Comparison of ENCODE assay signal across 8 cellular contexts in the genomic region with DNA sequence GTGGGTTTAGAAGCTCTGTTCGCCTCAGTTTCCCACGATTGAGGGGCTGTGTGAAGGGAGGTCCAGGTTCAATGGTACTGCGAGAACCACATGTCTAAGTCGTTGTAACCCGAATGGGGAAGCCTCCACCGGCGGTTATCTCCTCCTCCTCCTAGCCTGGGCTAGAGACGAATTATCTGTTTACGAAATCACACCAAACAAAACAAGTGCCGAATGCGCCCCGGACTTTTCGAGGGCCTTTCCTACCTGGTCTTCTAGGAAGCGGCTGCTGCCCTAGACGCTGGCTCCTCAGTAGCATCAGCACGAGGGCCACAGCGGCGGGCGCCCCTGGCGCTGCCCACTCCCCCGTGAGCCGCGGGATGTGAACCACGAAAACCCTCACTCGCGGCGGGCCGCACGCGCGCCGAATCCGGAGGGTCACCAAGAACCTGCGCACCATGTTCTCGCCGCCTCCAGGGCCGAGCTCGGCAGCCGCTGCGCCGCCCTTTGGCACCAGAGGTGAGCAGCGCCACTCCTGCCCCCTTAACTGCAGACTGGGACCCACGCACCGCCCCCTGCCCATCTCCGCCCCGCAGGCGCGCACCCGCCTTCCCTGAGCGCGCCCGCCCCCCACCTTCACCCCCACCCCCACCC. TPM values are rescaled to one million over a fixed set of nuclear protein-coding genes. Genes with fewer than 3 reads are reported as not detected.
DNase-seq lines count a peak whose midpoint lies in the region; ATAC-seq and TF ChIP-seq lines count a peak whose summit lies in the region.

Gene CDKN2A, minus strand, starts transcription at position 500 of the 633 bp plus-strand sequence.

- TF ChIP-seq CTCF in activated CD8-positive, alpha-beta T cell treated with anti-CD3 and anti-CD28 coated beads for 36 hours (IDR thresholded peaks at IDR 0.05), result no peak
- TF ChIP-seq CTCF in fibroblast of lung (conservative IDR thresholded peaks at IDR 0.05 in 1 of 2, IDR thresholded peaks at IDR 0.05 in 1 of 2; ENCODE audit: low read depth in 1 of 2, low read length in 2 of 2) (no peak), neural progenitor cell (IDR thresholded peaks at IDR 0.05) (peak; percentile 15)

- H3K4me2 ChIP-seq in fibroblast of lung (ENCODE audit: extremely low read depth, insufficient read depth, low read length), result peak within 1 kb of the TSS; percentile 90
- peak within 1 kb of the TSS; percentile 95 for H3K4me2 ChIP-seq in neural progenitor cell

- H3K4me1 ChIP-seq in fibroblast of lung (ENCODE audit: control insufficient read depth, extremely low read depth, insufficient read depth, low read length), result peaks cover 4% of the 10 kb centered on the region
- peaks cover 6% of the 10 kb centered on the region for H3K4me1 ChIP-seq in neural progenitor cell

- peaks cover 33% of the 10 kb centered on the region for H3K79me2 ChIP-seq in fibroblast of lung (ENCODE audit: control insufficient read depth, insufficient read depth, low read length)
- H3K79me2 ChIP-seq in neural progenitor cell (ENCODE audit: low read depth), result no peaks in the 10 kb centered on the region

- H3K4me1 Mint-ChIP-seq in activated CD8-positive, alpha-beta T cell treated with anti-CD3 and anti-CD28 coated beads for 36 hours (ENCODE audit: low read depth), result peaks cover 13% of the 10 kb centered on the region
- peaks cover 18% of the 10 kb centered on the region for H3K4me1 Mint-ChIP-seq in neural progenitor cell

- intact Hi-C loops in Right ventricle myocardium inferior (cut with DNase I), result no loop called here
- intact Hi-C loops in cardiac septum (cut with DNase I), result no loop called here
- intact Hi-C loops in activated CD8-positive, alpha-beta T cell treated with anti-CD3 and anti-CD28 coated beads for 36 hours (cut with micrococcal nuclease), result no loop called here

- ATAC-seq in Right ventricle myocardium inferior, result peak; percentile 26
- ATAC-seq in HG02840 (IDR thresholded peaks at IDR 0.05; ENCODE audit: low FRiP score, unreplicated experiment), result peak; percentile 37
- peak; percentile 60 for ATAC-seq in activated CD8-positive, alpha-beta T cell treated with anti-CD3 and anti-CD28 coated beads for 36 hours

- H3K36me3 ChIP-seq in fibroblast of lung (ENCODE audit: control insufficient read depth, insufficient read depth, low read length) (no peaks in the 10 kb centered on the region), neural progenitor cell (no peaks in the 10 kb centered on the region)

- no peaks in the 10 kb centered on the region for H4K20me1 ChIP-seq in fibroblast of lung (ENCODE audit: control insufficient read depth, extremely low read depth, insufficient read depth, low read length)
- peaks cover 80% of the 10 kb centered on the region for H4K20me1 ChIP-seq in neural progenitor cell (ENCODE audit: low read depth)

- H2AFZ ChIP-seq in fibroblast of lung (ENCODE audit: low read length), result peak within 1 kb of the TSS; percentile 96
- peak within 1 kb of the TSS; percentile 60 for H2AFZ ChIP-seq in neural progenitor cell (replicated peaks)

- H3K9me3 Mint-ChIP-seq in activated CD8-positive, alpha-beta T cell treated with anti-CD3 and anti-CD28 coated beads for 36 hours, result no peaks in the 10 kb centered on the region
- H3K9me3 Mint-ChIP-seq in neural progenitor cell, result peaks cover 3% of the 10 kb centered on the region

- DNase-seq in Right ventricle myocardium inferior (ENCODE audit: missing footprints) (peak; percentile 74), cardiac septum (ENCODE audit: low spot score) (no peak), NCI-H345 treated with DMSO at 0.1 percent for 48 hours (lab: John Stamatoyannopoulos, UW; ENCODE audit: unreplicated experiment) (peak; percentile 90), fibroblast of lung (ENCODE audit: low read depth in 2 of 2) (peak in 1 of 2 donors; percentile 62), neural progenitor cell (ENCODE audit: low spot score) (peak; percentile 69), AG08396 (ENCODE audit: low spot score) (no peak)
- peak; percentile 59 for DNase-seq in activated CD8-positive, alpha-beta T cell treated with anti-CD3 and anti-CD28 coated beads for 36 hours

- CTCF ChIA-PET in activated CD8-positive, alpha-beta T cell treated with anti-CD3 and anti-CD28 coated beads for 36 hours (lab: Charles Lee), result interaction anchor here (0.9 to 4.8 kb wide), 13 partner anchors 14 to 194 kb away, joined by 3 to 30 read pairs (median 5); partner anchors contain the start of gene CDKN2B

- H3K9me3 ChIP-seq in fibroblast of lung (ENCODE audit: control insufficient read depth, insufficient read depth, low read depth, low read length) (no peaks in the 10 kb centered on the region), neural progenitor cell (ENCODE audit: low read depth) (no peaks in the 10 kb centered on the region)

- H3K9ac ChIP-seq in fibroblast of lung (ENCODE audit: insufficient read depth, low read length) (peak within 1 kb of the TSS; percentile 96), neural progenitor cell (no peak within 1 kb of the TSS)

- POLR2A ChIA-PET in activated CD8-positive, alpha-beta T cell treated with anti-CD3 and anti-CD28 coated beads for 36 hours (lab: Charles Lee), result interaction anchor here (0.9 to 1.3 kb wide), 4 partner anchors 14 to 111 kb away, joined by 3 read pairs; no protein-coding TSS in a partner anchor

- peak within 1 kb of the TSS; percentile 98 for H3K27ac ChIP-seq in fibroblast of lung (ENCODE audit: insufficient read depth, low read length)
- H3K27ac ChIP-seq in neural progenitor cell, result no peak within 1 kb of the TSS

- H3K27ac Mint-ChIP-seq in activated CD8-positive, alpha-beta T cell treated with anti-CD3 and anti-CD28 coated beads for 36 hours, result peak within 1 kb of the TSS; percentile 95
- H3K27ac Mint-ChIP-seq in neural progenitor cell, result no peak within 1 kb of the TSS

- peaks cover 37% of the 10 kb centered on the region for H3F3A ChIP-seq in neural progenitor cell (ENCODE audit: low read depth)

- H3K4me3 Mint-ChIP-seq in activated CD8-positive, alpha-beta T cell treated with anti-CD3 and anti-CD28 coated beads for 36 hours, result peak within 1 kb of the TSS; percentile 96
- peak within 1 kb of the TSS; percentile 91 for H3K4me3 Mint-ChIP-seq in neural progenitor cell

- H3K36me3 Mint-ChIP-seq in activated CD8-positive, alpha-beta T cell treated with anti-CD3 and anti-CD28 coated beads for 36 hours (ENCODE audit: low read depth), result peaks cover 5% of the 10 kb centered on the region
- H3K36me3 Mint-ChIP-seq in neural progenitor cell, result peaks cover 2% of the 10 kb centered on the region

- H3K27me3 ChIP-seq in fibroblast of lung (ENCODE audit: control insufficient read depth, insufficient read depth, low read length), result no peaks in the 10 kb centered on the region
- H3K27me3 ChIP-seq in neural progenitor cell, result peaks cover 100% of the 10 kb centered on the region

- H3K4me3 ChIP-seq in fibroblast of lung (replicated peaks in 1 of 4; ENCODE audit: control extremely low read depth in 1 of 4, insufficient read depth in 1 of 4, low read depth in 3 of 4, low read length in 4 of 4) (peak within 1 kb of the TSS; percentile 79 to 98 (median 90)), neural progenitor cell (peak within 1 kb of the TSS; percentile 57)

- peaks cover 50% of the 10 kb centered on the region for H3K27me3 Mint-ChIP-seq in activated CD8-positive, alpha-beta T cell treated with anti-CD3 and anti-CD28 coated beads for 36 hours
- peaks cover 70% of the 10 kb centered on the region for H3K27me3 Mint-ChIP-seq in neural progenitor cell (ENCODE audit: insufficient read depth, low read depth)

RNA-seq across cellular contexts. Expression of gene CDKN2A, which starts in this region (rescaled TPM):
- total RNA-seq in Right ventricle myocardium inferior, result 0.49 TPM
- total RNA-seq in cardiac septum, result 1.2 TPM
- total RNA-seq in activated CD8-positive, alpha-beta T cell treated with anti-CD3 and anti-CD28 coated beads for 36 hours, result 1 to 10 TPM; 2.1 to 2.5 TPM
- total RNA-seq in fibroblast of lung, result 10.8 and 19.2 TPM in 2 replicates
- 23.5 and 25.3 TPM in 2 replicates for polyA plus RNA-seq in fibroblast of lung
- 39.9 and 45.5 TPM in 2 replicates for polyA plus RNA-seq in fibroblast of lung (2012)
- polyA minus RNA-seq in fibroblast of lung (ENCODE audit: low replicate concordance), result 4.9 and 13.2 TPM in 2 replicates
- not detected in 2 replicates for total RNA-seq in neural progenitor cell (ENCODE audit: low replicate concordance)

Comparison
In these comparisons a context has a peak if more than half of its experiments do, and no peak if none do; other contexts are left out.
1. Peak in DNase-seq and ATAC-seq in Right ventricle myocardium inferior; RNA of the gene not detected or under 1 TPM.
2. Peak in DNase-seq, H3K4me3 ChIP-seq and H3K4me2 ChIP-seq in neural progenitor cell; RNA of the gene not detected or under 1 TPM.
3. DNase-seq: peak in NCI-H345 treated with DMSO at 0.1 percent for 48 hours (single experiment) and activated CD8-positive, alpha-beta T cell treated with anti-CD3 and anti-CD28 coated beads for 36 hours (single experiment); none in cardiac septum (single experiment) and AG08396 (single experiment).
4. Peak in every context shown above with its lines, with median percentiles within 50 percentile points of each other: ATAC-seq.